ENCODE assay signal across 8 cellular contexts in the genomic region with DNA sequence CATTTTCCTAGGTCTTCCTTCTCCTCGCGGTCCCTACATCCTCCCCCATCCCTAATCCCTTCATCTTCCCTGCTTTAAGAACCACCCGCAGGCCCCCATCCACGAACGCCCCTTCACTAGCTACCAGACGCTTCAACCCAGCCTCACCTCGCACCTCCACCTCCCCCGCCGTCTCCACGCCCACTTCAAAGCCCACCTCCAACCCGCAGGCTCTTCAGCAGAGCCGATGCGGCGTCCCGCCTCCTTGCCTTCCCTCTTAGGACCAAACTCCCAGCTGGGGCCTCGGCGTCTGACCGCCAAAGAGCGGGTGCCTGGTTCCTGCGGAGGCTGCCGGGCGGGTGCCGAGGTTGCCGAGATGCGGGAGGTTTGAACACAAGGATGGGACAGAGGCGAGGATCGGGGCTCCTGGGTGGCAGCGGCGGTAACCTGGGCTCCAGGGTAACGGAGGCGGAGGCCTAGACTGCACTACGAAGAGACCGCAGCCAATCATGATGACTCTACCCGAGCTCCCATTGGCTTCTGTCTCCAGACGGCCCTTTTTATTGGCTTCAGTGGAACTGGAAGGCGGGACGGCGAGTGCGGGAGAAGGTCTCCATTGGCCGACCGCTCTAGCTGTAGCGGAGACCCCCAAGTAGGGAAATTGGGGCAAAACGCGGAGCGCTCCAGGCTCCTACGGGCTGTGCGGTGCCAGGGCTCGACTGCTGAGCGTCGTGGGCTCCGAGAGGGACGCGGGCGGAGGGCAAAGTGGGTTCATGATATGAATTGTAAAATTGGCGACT. TPM values are rescaled to one million over a fixed set of nuclear protein-coding genes. Genes with fewer than 3 reads are reported as not detected.
DNase-seq lines count a peak whose midpoint lies in the region; ATAC-seq, FAIRE-seq and TF ChIP-seq lines count a peak whose summit lies in the region.

A gene (minus strand): TSS at position 462 of the 779 bp plus-strand sequence. CDS start 18,536 bp downstream, outside the sequence.

- H3K9me3 ChIP-seq in liver (ENCODE audit: control insufficient read depth in 4 of 4, low read length in 3 of 4): no peaks in the 10 kb centered on the region

- POLR2A ChIA-PET in BJ (lab: Charles Lee): no interaction called here

- H3K36me3 ChIP-seq in BJ (ENCODE audit: control insufficient read depth, insufficient read depth, low read length) (no peaks in the 10 kb centered on the region), liver (ENCODE audit: control insufficient read depth in 4 of 4, insufficient read depth in 3 of 4, low read depth in 1 of 4, low read length in 3 of 4) (no peaks in the 10 kb centered on the region)

- TF ChIP-seq RAD21 in liver (IDR thresholded peaks at IDR 0.05): no peak

- peak; percentile 100 for ATAC-seq in HG03432 (IDR thresholded peaks at IDR 0.05; ENCODE audit: unreplicated experiment)

- no peak for TF ChIP-seq CTCF in BJ (IDR thresholded peaks at IDR 0.05; ENCODE audit: insufficient read depth, low read depth, low read length)
- TF ChIP-seq CTCF in liver (IDR thresholded peaks at IDR 0.05; ENCODE audit: low read depth, low read length, missing input control): no peak

- CTCF ChIA-PET in BJ (lab: Yijun Ruan, JAX): interaction anchor here (0.6 to 1.1 kb wide), 3 partner anchors 15 to 64 kb away, joined by 3 to 4 read pairs (median 3); no protein-coding TSS in a partner anchor

- DNase-seq in BJ (ENCODE audit: low read depth): peak; percentile 85
- DNase-seq in GM19239 (ENCODE audit: insufficient read length, low spot score): peak; percentile 48
- DNase-seq in NCI-H510A treated with DMSO at 0.1 percent for 48 hours (lab: John Stamatoyannopoulos, UW): peak; percentile 93
- peak; percentile 65 to 71 for DNase-seq in activated CD4-positive, alpha-beta T cell treated with anti-CD3 and anti-CD28 coated beads, Interleukin-2, amount 50 U/mL, for 4 hours
- DNase-seq in ecto neural progenitor cell (ENCODE audit: low spot score): peak; percentile 94
- peak; percentile 63 to 75 for DNase-seq in stimulated activated CD4-positive, alpha-beta T cell treated with anti-CD3 and anti-CD28 coated beads, Interleukin-2, amount 100 ng/mL, for 48 hours

- H3K27ac ChIP-seq in liver (ENCODE audit: low read depth in 1 of 2, low read length in 2 of 2): peak within 1 kb of the TSS; percentile 62 to 89

- H3K27me3 ChIP-seq in BJ (ENCODE audit: control insufficient read depth, insufficient read depth, low read length) (no peaks in the 10 kb centered on the region), liver (ENCODE audit: control insufficient read depth in 4 of 4, insufficient read depth in 4 of 4, low read length in 3 of 4) (no peaks in the 10 kb centered on the region)

- WGBS in liver: under 1% methylated on average over 55 of the region's 55 CpGs

- H3K9ac ChIP-seq in liver (ENCODE audit: low read depth in 1 of 2, low read length in 2 of 2): peak within 1 kb of the TSS; percentile 60 to 88

- peak within 1 kb of the TSS; percentile 83 for H3K4me3 ChIP-seq in BJ (ENCODE audit: low read depth, low read length)
- H3K4me3 ChIP-seq in liver (ENCODE audit: low read depth in 1 of 3, low read length in 3 of 3): peak within 1 kb of the TSS; percentile 70 to 88 (median 83)

- FAIRE-seq in GM19239 (lab: Jason Lieb, UNC): peak; percentile 95

- peaks cover 0 to 14% (median 6%) of the 10 kb centered on the region in 4 donors for H3K4me1 ChIP-seq in liver (ENCODE audit: control insufficient read depth in 4 of 4, insufficient read depth in 4 of 4, low read length in 3 of 4)

TF ChIP-seq in liver, 16 proteins besides CTCF, POLR2A, EP300 and RAD21:
- TF ChIP-seq YY1 (IDR thresholded peaks at IDR 0.05) (peak; percentile 64), SP1 (IDR thresholded peaks at IDR 0.05) (peak; percentile 84), HNF4G (IDR thresholded peaks at IDR 0.05) (no peak)
- TF ChIP-seq, protein P1, sequence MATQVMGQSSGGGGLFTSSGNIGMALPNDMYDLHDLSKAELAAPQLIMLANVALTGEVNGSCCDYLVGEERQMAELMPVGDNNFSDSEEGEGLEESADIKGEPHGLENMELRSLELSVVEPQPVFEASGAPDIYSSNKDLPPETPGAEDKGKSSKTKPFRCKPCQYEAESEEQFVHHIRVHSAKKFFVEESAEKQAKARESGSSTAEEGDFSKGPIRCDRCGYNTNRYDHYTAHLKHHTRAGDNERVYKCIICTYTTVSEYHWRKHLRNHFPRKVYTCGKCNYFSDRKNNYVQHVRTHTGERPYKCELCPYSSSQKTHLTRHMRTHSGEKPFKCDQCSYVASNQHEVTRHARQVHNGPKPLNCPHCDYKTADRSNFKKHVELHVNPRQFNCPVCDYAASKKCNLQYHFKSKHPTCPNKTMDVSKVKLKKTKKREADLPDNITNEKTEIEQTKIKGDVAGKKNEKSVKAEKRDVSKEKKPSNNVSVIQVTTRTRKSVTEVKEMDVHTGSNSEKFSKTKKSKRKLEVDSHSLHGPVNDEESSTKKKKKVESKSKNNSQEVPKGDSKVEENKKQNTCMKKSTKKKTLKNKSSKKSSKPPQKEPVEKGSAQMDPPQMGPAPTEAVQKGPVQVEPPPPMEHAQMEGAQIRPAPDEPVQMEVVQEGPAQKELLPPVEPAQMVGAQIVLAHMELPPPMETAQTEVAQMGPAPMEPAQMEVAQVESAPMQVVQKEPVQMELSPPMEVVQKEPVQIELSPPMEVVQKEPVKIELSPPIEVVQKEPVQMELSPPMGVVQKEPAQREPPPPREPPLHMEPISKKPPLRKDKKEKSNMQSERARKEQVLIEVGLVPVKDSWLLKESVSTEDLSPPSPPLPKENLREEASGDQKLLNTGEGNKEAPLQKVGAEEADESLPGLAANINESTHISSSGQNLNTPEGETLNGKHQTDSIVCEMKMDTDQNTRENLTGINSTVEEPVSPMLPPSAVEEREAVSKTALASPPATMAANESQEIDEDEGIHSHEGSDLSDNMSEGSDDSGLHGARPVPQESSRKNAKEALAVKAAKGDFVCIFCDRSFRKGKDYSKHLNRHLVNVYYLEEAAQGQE (IDR thresholded peaks at IDR 0.05): no peak
- TF ChIP-seq, protein P2, sequence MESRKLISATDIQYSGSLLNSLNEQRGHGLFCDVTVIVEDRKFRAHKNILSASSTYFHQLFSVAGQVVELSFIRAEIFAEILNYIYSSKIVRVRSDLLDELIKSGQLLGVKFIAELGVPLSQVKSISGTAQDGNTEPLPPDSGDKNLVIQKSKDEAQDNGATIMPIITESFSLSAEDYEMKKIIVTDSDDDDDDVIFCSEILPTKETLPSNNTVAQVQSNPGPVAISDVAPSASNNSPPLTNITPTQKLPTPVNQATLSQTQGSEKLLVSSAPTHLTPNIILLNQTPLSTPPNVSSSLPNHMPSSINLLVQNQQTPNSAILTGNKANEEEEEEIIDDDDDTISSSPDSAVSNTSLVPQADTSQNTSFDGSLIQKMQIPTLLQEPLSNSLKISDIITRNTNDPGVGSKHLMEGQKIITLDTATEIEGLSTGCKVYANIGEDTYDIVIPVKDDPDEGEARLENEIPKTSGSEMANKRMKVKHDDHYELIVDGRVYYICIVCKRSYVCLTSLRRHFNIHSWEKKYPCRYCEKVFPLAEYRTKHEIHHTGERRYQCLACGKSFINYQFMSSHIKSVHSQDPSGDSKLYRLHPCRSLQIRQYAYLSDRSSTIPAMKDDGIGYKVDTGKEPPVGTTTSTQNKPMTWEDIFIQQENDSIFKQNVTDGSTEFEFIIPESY (IDR thresholded peaks at IDR 0.05): no peak

RNA-seq across cellular contexts. Expression of the gene that starts here (rescaled TPM):
- polyA plus RNA-seq in BJ (2011; rRNA removed): 0.94 and 2.5 TPM in 2 replicates
- polyA minus RNA-seq in BJ (2011; rRNA and poly(A)+ RNA removed): 1.2 and 1.3 TPM in 2 replicates
- 1 to 10 TPM in 1 of 2 donors, under 1 TPM in 1; 0.84 to 1.8 TPM for total RNA-seq in liver
- polyA plus RNA-seq in liver: under 1 TPM; 0.39 to 0.46 TPM

Comparison
In these comparisons a context has a peak if more than half of its experiments do, and no peak if none do; other contexts are left out.
1. Peak in every context shown above with its lines: DNase-seq, ATAC-seq, H3K4me3 ChIP-seq and H3K27ac ChIP-seq.